ENCODE assay signal across 29 cellular contexts in genomic region chr15:44045661-44046060, GRCh38.
"Had no signal": no experiment of that assay in that cellular context is flagged by ENCODE, and none has a peak within 500 bp of the region (broad histone marks: within the 10 kb centered on the region; RNA-seq: fewer than 3 reads in every experiment).

No MANE protein-coding gene starts in this region.

- DNase-seq: islet precursor cell; kidney glomerular epithelial cell; left colon; left lung; lower lobe of right lung; mesendoderm; naive B cell; natural killer cell; nephron progenitor cell; occipital lobe; right lobe of liver; stimulated activated CD4-positive, alpha-beta T cell treated with anti-CD3 and anti-CD28 coated beads, Interleukin-12 subunit alpha, Interleukin-12 subunit beta, amount 100 ng/mL, for 4 hours; stimulated activated CD4-positive, alpha-beta T cell treated with anti-CD3 and anti-CD28 coated beads, Interleukin-15, amount 100 ng/mL, for 24 hours; stimulated activated CD4-positive, alpha-beta T cell treated with anti-CD3 and anti-CD28 coated beads, Interleukin-2, amount 100 ng/mL, for 24 hours; stimulated activated CD4-positive, alpha-beta T cell treated with anti-CD3 and anti-CD28 coated beads, Interleukin-4, amount 100 ng/mL, for 1 hour; stimulated activated naive CD4-positive, alpha-beta T cell; stomach; testis; thyroid gland; transverse colon; upper lobe of left lung had no signal

- H3K36me3 Mint-ChIP-seq: mesothelial cell of epicardium, naive B cell, natural killer cell, neural progenitor cell had no signal

- H3K27me3 ChIP-seq: hepatocyte, neural progenitor cell, right atrium auricular region, right lobe of liver, stomach, testis, thyroid gland, transverse colon, upper lobe of left lung, vagina had no signal

- H3K4me2 ChIP-seq: hepatocyte, neural progenitor cell had no signal

- H3K36me3 ChIP-seq: left lung, lower lobe of right lung, neural progenitor cell, neutrophil, right atrium auricular region, right lobe of liver, stomach, thyroid gland, transverse colon, upper lobe of left lung, vagina had no signal

- H3K27ac ChIP-seq: hepatocyte, left lung, lower lobe of right lung, neural progenitor cell, neutrophil, parathyroid adenoma, right atrium auricular region, right lobe of liver, skin epidermis, stomach, testis, thyroid gland, transverse colon, upper lobe of left lung, vagina had no signal

- H3K27ac Mint-ChIP-seq: mesothelial cell of epicardium, naive B cell, natural killer cell, nephron progenitor cell, neural progenitor cell had no signal

- H3K9ac ChIP-seq: neural progenitor cell, parathyroid adenoma had no signal

- H3K4me3 Mint-ChIP-seq: mesothelial cell of epicardium, naive B cell, natural killer cell, nephron progenitor cell, neural progenitor cell had no signal

- H3K4me1 ChIP-seq: left lung, lower lobe of right lung, neural progenitor cell, parathyroid adenoma, right lobe of liver, stomach, testis, thyroid gland, transverse colon, upper lobe of left lung, vagina had no signal

- H3K79me2 ChIP-seq: hepatocyte, parathyroid adenoma had no signal

- ATAC-seq: left colon, left lung, lower lobe of right lung, right lobe of liver had no signal

- H3K4me3 ChIP-seq: hepatocyte, left lung, lower lobe of right lung, neural progenitor cell, right atrium auricular region, right lobe of liver, skin epidermis, stomach, testis, thyroid gland, transverse colon, upper lobe of left lung, vagina had no signal

- H3K9me3 Mint-ChIP-seq: natural killer cell had no signal

- H3K9me3 ChIP-seq: left lung, lower lobe of right lung, neutrophil, right atrium auricular region, right lobe of liver, stomach, testis, thyroid gland, transverse colon, upper lobe of left lung, vagina had no signal

- H2AFZ ChIP-seq: hepatocyte, neural progenitor cell, parathyroid adenoma had no signal

- H3K4me1 Mint-ChIP-seq: mesothelial cell of epicardium, naive B cell, natural killer cell, nephron progenitor cell, neural progenitor cell had no signal
